1 cellular context compared by ENCODE assay signal in the genomic region with DNA sequence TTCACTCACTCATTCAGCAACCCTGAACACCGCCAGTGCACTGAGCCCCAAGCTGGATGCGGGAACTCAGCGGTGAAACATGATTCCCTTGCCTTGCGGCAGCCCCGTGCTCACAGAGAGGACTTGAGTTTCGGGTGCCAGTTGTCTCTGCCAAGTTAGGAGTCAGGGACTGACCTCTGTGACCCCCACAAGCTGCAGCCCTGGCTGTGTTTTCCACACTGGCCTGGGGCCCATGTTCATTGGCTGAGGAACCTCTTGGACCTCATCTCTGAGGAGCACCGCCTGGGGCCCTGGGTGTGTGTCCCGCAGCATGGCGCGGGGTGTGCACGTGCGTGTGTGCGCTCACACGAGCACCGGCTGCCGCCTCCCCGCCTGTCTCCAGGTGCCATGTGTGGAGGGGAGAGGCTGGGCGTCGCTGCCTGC.
TF ChIP-seq lines count a peak whose summit lies in the region.

No MANE protein-coding gene starts in this region.

TF ChIP-seq in WTC11, 78 proteins besides CTCF, POLR2A, EP300 and RAD21 (continued from another document):
- TF ChIP-seq, protein P1, sequence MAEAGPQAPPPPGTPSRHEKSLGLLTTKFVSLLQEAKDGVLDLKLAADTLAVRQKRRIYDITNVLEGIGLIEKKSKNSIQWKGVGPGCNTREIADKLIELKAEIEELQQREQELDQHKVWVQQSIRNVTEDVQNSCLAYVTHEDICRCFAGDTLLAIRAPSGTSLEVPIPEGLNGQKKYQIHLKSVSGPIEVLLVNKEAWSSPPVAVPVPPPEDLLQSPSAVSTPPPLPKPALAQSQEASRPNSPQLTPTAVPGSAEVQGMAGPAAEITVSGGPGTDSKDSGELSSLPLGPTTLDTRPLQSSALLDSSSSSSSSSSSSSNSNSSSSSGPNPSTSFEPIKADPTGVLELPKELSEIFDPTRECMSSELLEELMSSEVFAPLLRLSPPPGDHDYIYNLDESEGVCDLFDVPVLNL (CRISPR knock-in tag; IDR thresholded peaks at IDR 0.05; ENCODE audit: borderline replicate concordance, low read depth) = no peak
